Comparison of ENCODE assay signal across 8 cellular contexts in the genomic region with DNA sequence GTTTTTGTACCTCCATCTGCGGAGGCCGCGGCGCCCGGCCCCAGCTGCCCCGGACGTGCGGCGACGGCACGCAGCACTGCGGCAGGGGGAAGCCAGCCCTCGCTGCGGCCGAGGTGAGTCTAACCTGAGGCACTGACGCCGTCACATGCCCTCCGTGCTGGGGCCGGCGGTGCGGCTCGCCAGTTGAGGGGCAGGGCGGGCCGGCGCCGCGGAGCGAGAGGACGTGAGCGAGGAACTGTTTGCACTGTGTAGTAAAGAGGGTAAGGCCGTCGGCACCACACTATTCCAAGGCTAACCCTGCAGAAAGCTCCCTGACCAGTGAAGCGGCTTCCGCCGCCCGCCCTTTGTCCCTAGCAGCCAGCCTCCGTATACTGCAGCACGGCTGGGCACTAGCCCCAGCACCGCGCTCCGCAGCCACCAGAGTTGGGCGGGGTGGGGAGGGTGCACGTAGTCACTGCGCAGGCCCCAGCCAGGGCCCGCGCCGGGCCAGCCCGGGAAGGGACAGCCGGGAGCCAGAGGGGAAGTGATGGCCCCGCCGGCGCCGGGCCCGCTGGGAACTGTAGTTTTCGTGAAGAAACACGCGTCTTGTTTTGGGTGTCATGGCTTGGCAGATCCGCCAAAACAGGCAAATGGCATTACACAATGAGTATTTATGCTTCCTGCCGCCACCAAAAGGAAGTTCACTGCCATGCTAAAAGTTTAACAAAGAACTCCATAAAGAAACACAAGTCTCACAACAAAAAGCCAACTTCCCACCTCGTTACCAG. TPM values are rescaled to one million over a fixed set of nuclear protein-coding genes. Genes with fewer than 3 reads are reported as not detected.
DNase-seq lines count a peak whose midpoint lies in the region; ATAC-seq and TF ChIP-seq lines count a peak whose summit lies in the region.

No MANE protein-coding gene starts in this region.

- H3K4me2 ChIP-seq in IMR-90 (ENCODE audit: low read depth, low read length) (peak overlapping the region; percentile 82), OCI-LY7 (ENCODE audit: low read length) (peak overlapping the region; percentile 84)

- CTCF ChIA-PET in IMR-90 (lab: Yijun Ruan, JAX) (interaction anchor here (0.9 to 1.5 kb wide), 6 partner anchors 17 to 152 kb away, joined by 3 to 13 read pairs (median 4); no protein-coding TSS in a partner anchor), OCI-LY7 (lab: Charles Lee; ENCODE audit: unreplicated experiment) (interaction anchor here (1.1 kb wide), 1 partner anchor 19 kb away, joined by 3 read pairs; no protein-coding TSS in a partner anchor)

- no peaks in the 10 kb centered on the region for H3K9me2 ChIP-seq in OCI-LY7 (ENCODE audit: insufficient read depth, low read length)

- H3K79me2 ChIP-seq in OCI-LY7 (ENCODE audit: insufficient read depth, low read depth, low read length) = peaks cover 84% of the 10 kb centered on the region

- H3K9me3 ChIP-seq in IMR-90 (ENCODE audit: control insufficient read depth, insufficient read depth, low read length) (no peaks in the 10 kb centered on the region), OCI-LY7 (ENCODE audit: low read length) (peaks cover 11% of the 10 kb centered on the region; the same call in 1 of the 2 replicates)

- peaks cover 10 to 62% of the 10 kb centered on the region in 2 experiments for H3K79me1 ChIP-seq in IMR-90 (ENCODE audit: low read depth in 1 of 2, low read length in 2 of 2)

- TF ChIP-seq CTCF in IMR-90 (conservative IDR thresholded peaks at IDR 0.05; ENCODE audit: low read depth, low read length) (no peak), OCI-LY7 (conservative IDR thresholded peaks at IDR 0.05; ENCODE audit: low read length) (0 out of 2 replicates have a peak, but pooled peaks have one; percentile 37), epithelial cell of proximal tubule (conservative IDR thresholded peaks at IDR 0.05; ENCODE audit: low read depth, low read length) (no peak)

- H2BK20ac ChIP-seq in IMR-90 (ENCODE audit: low read depth, low read length) = peak overlapping the region; percentile 8; the same call in 1 of the 2 replicates

- peak overlapping the region; percentile 85 for H4K5ac ChIP-seq in IMR-90 (ENCODE audit: low read depth, low read length)

- TF ChIP-seq RAD21 in IMR-90 (IDR thresholded peaks at IDR 0.05; ENCODE audit: low read length) = no peak

- H3K18ac ChIP-seq in IMR-90 (ENCODE audit: low read depth, low read length) = peak overlapping the region; percentile 72

- no peaks in the 10 kb centered on the region for H3K27me3 ChIP-seq in IMR-90 (ENCODE audit: control insufficient read depth, insufficient read depth, low read length)

- POLR2A ChIA-PET in IMR-90 (lab: Charles Lee; ENCODE audit: unreplicated experiment) (no interaction called here), OCI-LY7 (lab: Charles Lee) (interaction anchor here (0.7 to 1.0 kb wide), 2 partner anchors 40 to 49 kb away, joined by 3 to 4 read pairs; no protein-coding TSS in a partner anchor)

- peak overlapping the region; percentile 97 for H2AFZ ChIP-seq in IMR-90 (replicated peaks; ENCODE audit: low read length, poor library complexity)
- peak overlapping the region; percentile 69 for H2AFZ ChIP-seq in OCI-LY7 (ENCODE audit: low read length)

- no peaks in the 10 kb centered on the region for H3K36me3 ChIP-seq in IMR-90 (ENCODE audit: control insufficient read depth, insufficient read depth, low read length)
- peaks cover 37% of the 10 kb centered on the region for H3K36me3 ChIP-seq in OCI-LY7 (ENCODE audit: insufficient read depth, low read length)

- H4K20me1 ChIP-seq in IMR-90 (ENCODE audit: insufficient read depth, low read length) (peaks cover 45% of the 10 kb centered on the region), OCI-LY7 (ENCODE audit: insufficient read depth, low read length) (peaks cover 21% of the 10 kb centered on the region)

- H2BK5ac ChIP-seq in IMR-90 (ENCODE audit: low read depth, low read length, poor library complexity, severe bottlenecking) = peak overlapping the region; percentile 94

- peak overlapping the region; percentile 93 for H3K56ac ChIP-seq in IMR-90 (ENCODE audit: extremely low read depth, insufficient read depth, low read length)

- 0 out of 3 replicates have a peak overlapping the region, but pooled peaks have one; percentile 6 for H2BK15ac ChIP-seq in IMR-90 (ENCODE audit: low read depth, low read length)

- peak overlapping the region; percentile 94 for H4K91ac ChIP-seq in IMR-90 (ENCODE audit: insufficient read depth, low read depth, low read length)

- intact Hi-C loops in IMR-90 (cut with micrococcal nuclease) = no loop called here
- intact Hi-C loops in OCI-LY7 (cut with micrococcal nuclease; ENCODE audit: unreplicated experiment) = loop anchor here (2.0 to 5.0 kb wide), 2 partner anchors 55 to 147 kb away; no protein-coding TSS in a partner anchor

- in situ Hi-C loops in IMR-90 (cut with MboI; ENCODE audit: low sequenced_read_pairs) = no loop called here

- peaks cover 5% of the 10 kb centered on the region for H3K9me1 ChIP-seq in IMR-90 (ENCODE audit: insufficient read depth, low read length)

- TF ChIP-seq POLR2A in IMR-90 (IDR thresholded peaks at IDR 0.05; ENCODE audit: low read depth, low read length) = no peak; the same call in 1 of the 2 replicates

- H3K27ac ChIP-seq in IMR-90 (ENCODE audit: insufficient read depth, low read length) (peak overlapping the region; percentile 78), OCI-LY7 (ENCODE audit: low read depth, low read length, poor library complexity, severe bottlenecking) (peak overlapping the region; percentile 84)

- H3K14ac ChIP-seq in IMR-90 (replicated peaks; ENCODE audit: low read depth, low read length) = peak overlapping the region; percentile 96

- peak overlapping the region; percentile 53; the same call in 1 of the 2 replicates for H2BK120ac ChIP-seq in IMR-90 (ENCODE audit: low read depth, low read length)

- WGBS in IMR-90 (ENCODE audit: extremely low coverage in 2 of 2, insufficient read length in 1 of 2), 2 experiments = 0% methylated on average over 21 of the region's 60 CpGs; no CpG with 5 or more reads in 1 of the 2 experiments

- peak overlapping the region; percentile 93 for H3K4ac ChIP-seq in IMR-90 (ENCODE audit: low read depth, low read length)

- H3K4me1 ChIP-seq in IMR-90 (ENCODE audit: control insufficient read depth, insufficient read depth, low read length) (peaks cover 8% of the 10 kb centered on the region), OCI-LY7 (ENCODE audit: insufficient read depth, low read length, poor library complexity, severe bottlenecking) (peaks cover 40% of the 10 kb centered on the region)

- ATAC-seq in GM21528 (IDR thresholded peaks at IDR 0.05; ENCODE audit: low FRiP score, unreplicated experiment) = peak; percentile 60
- ATAC-seq in IMR-90 (ENCODE audit: low read depth) = peak; percentile 88

- BruUV-seq in IMR-90 (replicated peaks; lab: Mats Ljungman, UMichigan) (no TSS peak), OCI-LY7 (replicated peaks; lab: Mats Ljungman, UMichigan) (no TSS peak)

- peak overlapping the region; percentile 99 for H2AK9ac ChIP-seq in IMR-90 (replicated peaks; ENCODE audit: low read depth, low read length, poor library complexity)

- peak overlapping the region; percentile 62 for H3K4me3 ChIP-seq in IMR-90 (ENCODE audit: insufficient read depth, low read depth, low read length)
- H3K4me3 ChIP-seq in OCI-LY7 (ENCODE audit: low read depth, low read length, poor library complexity, severe bottlenecking) = peak overlapping the region; percentile 74
- peak overlapping the region; percentile 76 for H3K4me3 ChIP-seq in epithelial cell of proximal tubule (ENCODE audit: low read depth, low read length)

- H3K9ac ChIP-seq in IMR-90 (ENCODE audit: low read depth, low read length) = peak overlapping the region; percentile 90

- peak overlapping the region; percentile 74 to 82 for H4K8ac ChIP-seq in IMR-90 (ENCODE audit: low read depth in 2 of 2, low read length in 2 of 2)

- DNase-seq in DMS 273 treated with DMSO at 0.1 percent for 48 hours (lab: John Stamatoyannopoulos, UW) (peak; percentile 98), IMR-90 (peak; percentile 88), OCI-LY7 (ENCODE audit: low spot score) (peak; percentile 94), activated T-cell treated with anti-CD3 and anti-CD28 coated beads for 4 hours (peak; percentile 86), epithelial cell of proximal tubule (ENCODE audit: low read depth) (no peak), mucosa of gallbladder (ENCODE audit: low spot score) (peak; percentile 97)
- peak; percentile 78 to 85 for DNase-seq in stimulated activated CD8-positive, alpha-beta memory T cell treated with anti-CD3 and anti-CD28 coated beads, Interleukin-4, amount 100 ng/mL, for 1 hour (ENCODE audit: low read depth in 2 of 2, low spot score in 1 of 2)

- peak overlapping the region; percentile 95 for H3K23ac ChIP-seq in IMR-90 (ENCODE audit: low read depth, low read length)

- peak overlapping the region; percentile 56 for H2AK5ac ChIP-seq in IMR-90 (ENCODE audit: low read depth, low read length)

- dilution Hi-C loops in IMR-90 (cut with HindIII; ENCODE audit: low sequenced_read_pairs, unreplicated experiment) = no loop called here

TF ChIP-seq in IMR-90, 13 proteins besides CTCF, POLR2A, EP300 and RAD21:
- TF ChIP-seq SMC3 (IDR thresholded peaks at IDR 0.05; ENCODE audit: low read depth, low read length) = no peak
- TF ChIP-seq MXI1 (IDR thresholded peaks at IDR 0.05; ENCODE audit: borderline replicate concordance, low read depth, low read length) = peak; percentile 77; the same call in 1 of the 2 replicates
- TF ChIP-seq MAZ (IDR thresholded peaks at IDR 0.05; ENCODE audit: borderline replicate concordance, low read depth, low read length) = peak; percentile 87; the same call in 1 of the 2 replicates
- TF ChIP-seq CEBPB (IDR thresholded peaks at IDR 0.05; ENCODE audit: low read depth, low read length) = peak; percentile 77

RNA-seq across cellular contexts. Expression of a gene that starts 0.6 kb away (rescaled TPM):
- 48.0 and 49.6 TPM in 2 replicates for total RNA-seq in IMR-90 (2012; rRNA removed)
- polyA plus RNA-seq in IMR-90 (2012; rRNA removed) = 15.6 and 19.1 TPM in 2 replicates
- polyA plus RNA-seq in IMR-90 (2012; cell fraction: cytosol; rRNA removed) = 9.3 and 9.8 TPM in 2 replicates
- 29.7 and 54.2 TPM in 2 replicates for polyA plus RNA-seq in IMR-90 (2012; cell fraction: nucleus; rRNA removed; ENCODE audit: low replicate concordance)
- 92.1 and 96.9 TPM in 2 replicates for total RNA-seq in OCI-LY7 (2014; rRNA removed; shearing (Covaris generic))
- total RNA-seq in OCI-LY7 (2022) = 129 and 130 TPM in 2 replicates
- total RNA-seq in epithelial cell of proximal tubule = 21.1 and 33.2 TPM in 2 replicates
- total RNA-seq in mucosa of gallbladder = 88.1 TPM
